ENCODE assay signal across 18 cellular contexts in genomic region chr18:2890606-2891005, GRCh38. TPM values are rescaled to one million over a fixed set of nuclear protein-coding genes. Genes with fewer than 3 reads are reported as not detected.
A peak's percentile ranks its signal among the peaks of the same experiment; 100 is the strongest.
DNase-seq lines count a peak whose midpoint lies in the region; ATAC-seq, FAIRE-seq and TF ChIP-seq lines count a peak whose summit lies in the region.
"Had no signal": no experiment of that assay in that cellular context is flagged by ENCODE, and none has a peak within 500 bp of the region (broad histone marks: within the 10 kb centered on the region; RNA-seq: fewer than 3 reads in every experiment).

No MANE protein-coding gene starts in this region.

- TF ChIP-seq POLR2A in H54 (IDR thresholded peaks at IDR 0.05; ENCODE audit: low read depth, low read length): no peak

- H3K4me1 ChIP-seq in parathyroid adenoma: peaks cover 65% of the 10 kb centered on the region
- H3K4me1 ChIP-seq: BLaER1 had no signal

- H3K4me3 Mint-ChIP-seq in activated CD4-positive, alpha-beta T cell treated with anti-CD3 and anti-CD28 coated beads, Interleukin-2, amount 10 ng/mL, durations not matched to agents 24 days and 14 days: peak overlapping the region; percentile 13
- no peak overlapping the region for H3K4me3 Mint-ChIP-seq in activated CD4-positive, alpha-beta T cell treated with anti-CD3 and anti-CD28 coated beads for 36 hours
- H3K4me3 Mint-ChIP-seq in activated naive CD8-positive, alpha-beta T cell: peak overlapping the region; percentile 61
- H3K4me3 Mint-ChIP-seq in activated naive CD8-positive, alpha-beta T cell treated with anti-CD3 and anti-CD28 coated beads, Interleukin-2, amount 50 U/mL, for 24 hours: no peak overlapping the region
- H3K4me3 Mint-ChIP-seq in central memory CD8-positive, alpha-beta T cell: peak overlapping the region; percentile 3
- H3K4me3 Mint-ChIP-seq: HFFc6 had no signal

- no peak for ATAC-seq in activated CD4-positive, alpha-beta T cell treated with anti-CD3 and anti-CD28 coated beads for 36 hours
- no peak for ATAC-seq in activated naive CD8-positive, alpha-beta T cell treated with anti-CD3 and anti-CD28 coated beads, Interleukin-2, amount 50 U/mL, for 24 hours
- ATAC-seq in central memory CD8-positive, alpha-beta T cell (replicated peaks; ENCODE audit: extremely low read depth, poor library complexity, severe bottlenecking): no peak

- no peak overlapping the region for H3K4me3 ChIP-seq in parathyroid adenoma (ENCODE audit: low read depth, low read length)
- H3K4me3 ChIP-seq: BLaER1 had no signal

- CTCF ChIA-PET in activated CD4-positive, alpha-beta T cell treated with anti-CD3 and anti-CD28 coated beads for 36 hours (lab: Charles Lee): interaction anchor here (0.6 to 1.2 kb wide), 3 partner anchors 78 to 334 kb away, joined by 3 to 5 read pairs (median 3); no protein-coding TSS in a partner anchor

- peak overlapping the region; percentile 18 for H3K27ac Mint-ChIP-seq in activated CD4-positive, alpha-beta T cell treated with anti-CD3 and anti-CD28 coated beads, Interleukin-2, amount 10 ng/mL, durations not matched to agents 24 days and 14 days
- H3K27ac Mint-ChIP-seq in activated CD4-positive, alpha-beta T cell treated with anti-CD3 and anti-CD28 coated beads for 36 hours: no peak overlapping the region
- peak overlapping the region; percentile 22 for H3K27ac Mint-ChIP-seq in activated naive CD8-positive, alpha-beta T cell
- H3K27ac Mint-ChIP-seq in activated naive CD8-positive, alpha-beta T cell treated with anti-CD3 and anti-CD28 coated beads, Interleukin-2, amount 50 U/mL, for 24 hours: no peak overlapping the region
- peak overlapping the region; percentile 22 for H3K27ac Mint-ChIP-seq in central memory CD8-positive, alpha-beta T cell (ENCODE audit: low read depth)
- H3K27ac Mint-ChIP-seq: HFFc6 had no signal

- no peaks in the 10 kb centered on the region for H3K9me3 ChIP-seq in parathyroid adenoma (ENCODE audit: control insufficient read depth, low read length)

- POLR2A ChIA-PET in activated CD4-positive, alpha-beta T cell treated with anti-CD3 and anti-CD28 coated beads for 36 hours (lab: Charles Lee): no interaction called here

- peaks cover 8% of the 10 kb centered on the region for H3K9me3 Mint-ChIP-seq in activated CD4-positive, alpha-beta T cell treated with anti-CD3 and anti-CD28 coated beads, Interleukin-2, amount 10 ng/mL, durations not matched to agents 24 days and 14 days
- peaks cover 21% of the 10 kb centered on the region for H3K9me3 Mint-ChIP-seq in activated CD4-positive, alpha-beta T cell treated with anti-CD3 and anti-CD28 coated beads for 36 hours (ENCODE audit: low read depth)
- H3K9me3 Mint-ChIP-seq in activated naive CD8-positive, alpha-beta T cell (ENCODE audit: low read depth): peaks cover 8% of the 10 kb centered on the region
- H3K9me3 Mint-ChIP-seq in activated naive CD8-positive, alpha-beta T cell treated with anti-CD3 and anti-CD28 coated beads, Interleukin-2, amount 50 U/mL, for 24 hours: peaks cover 26% of the 10 kb centered on the region
- H3K9me3 Mint-ChIP-seq in central memory CD8-positive, alpha-beta T cell: peaks cover 8% of the 10 kb centered on the region

- no peak overlapping the region for H3K4me2 ChIP-seq in parathyroid adenoma (ENCODE audit: low read length)
- H3K4me2 ChIP-seq: BLaER1 had no signal

- peak overlapping the region; percentile 87 for H3K27ac ChIP-seq in parathyroid adenoma
- H3K27ac ChIP-seq: BLaER1 had no signal

- intact Hi-C loops in activated CD4-positive, alpha-beta T cell treated with anti-CD3 and anti-CD28 coated beads, Interleukin-2, amount 10 ng/mL, durations not matched to agents 24 days and 14 days (cut with micrococcal nuclease): no loop called here
- intact Hi-C loops in activated CD4-positive, alpha-beta T cell treated with anti-CD3 and anti-CD28 coated beads for 36 hours (cut with DNase I, micrococcal nuclease): no loop called here

- no peak for FAIRE-seq in H54 (lab: Jason Lieb, UNC)
- FAIRE-seq: H1, RCC 7860 had no signal

- peaks cover 55% of the 10 kb centered on the region for H3K79me2 ChIP-seq in parathyroid adenoma

- H3K27me3 Mint-ChIP-seq in activated CD4-positive, alpha-beta T cell treated with anti-CD3 and anti-CD28 coated beads, Interleukin-2, amount 10 ng/mL, durations not matched to agents 24 days and 14 days: no peaks in the 10 kb centered on the region
- H3K27me3 Mint-ChIP-seq in activated CD4-positive, alpha-beta T cell treated with anti-CD3 and anti-CD28 coated beads for 36 hours: no peaks in the 10 kb centered on the region
- no peaks in the 10 kb centered on the region for H3K27me3 Mint-ChIP-seq in activated naive CD8-positive, alpha-beta T cell
- no peaks in the 10 kb centered on the region for H3K27me3 Mint-ChIP-seq in activated naive CD8-positive, alpha-beta T cell treated with anti-CD3 and anti-CD28 coated beads, Interleukin-2, amount 50 U/mL, for 24 hours
- no peaks in the 10 kb centered on the region for H3K27me3 Mint-ChIP-seq in central memory CD8-positive, alpha-beta T cell

- H3K36me3 Mint-ChIP-seq in activated CD4-positive, alpha-beta T cell treated with anti-CD3 and anti-CD28 coated beads, Interleukin-2, amount 10 ng/mL, durations not matched to agents 24 days and 14 days (ENCODE audit: low read depth): peaks cover 34% of the 10 kb centered on the region
- peaks cover 26% of the 10 kb centered on the region for H3K36me3 Mint-ChIP-seq in activated CD4-positive, alpha-beta T cell treated with anti-CD3 and anti-CD28 coated beads for 36 hours (ENCODE audit: low read depth)
- peaks cover 9% of the 10 kb centered on the region for H3K36me3 Mint-ChIP-seq in activated naive CD8-positive, alpha-beta T cell
- peaks cover 10% of the 10 kb centered on the region for H3K36me3 Mint-ChIP-seq in activated naive CD8-positive, alpha-beta T cell treated with anti-CD3 and anti-CD28 coated beads, Interleukin-2, amount 50 U/mL, for 24 hours (ENCODE audit: low read depth)
- H3K36me3 Mint-ChIP-seq in central memory CD8-positive, alpha-beta T cell (ENCODE audit: insufficient read depth): peaks cover 4% of the 10 kb centered on the region

- H3K9ac ChIP-seq in parathyroid adenoma: no peak overlapping the region
- H3K9ac ChIP-seq: BLaER1 had no signal

- TF ChIP-seq CTCF in parathyroid adenoma (IDR thresholded peaks at IDR 0.05): no peak

- peaks cover 2% of the 10 kb centered on the region for H3K36me3 ChIP-seq in parathyroid adenoma (ENCODE audit: control insufficient read depth, insufficient read depth, low read length)
- H3K36me3 ChIP-seq: BLaER1 had no signal

- no peaks in the 10 kb centered on the region for H3K27me3 ChIP-seq in parathyroid adenoma (ENCODE audit: control insufficient read depth, insufficient read depth, low read length)
- H3K27me3 ChIP-seq: BLaER1 had no signal

- peaks cover 31% of the 10 kb centered on the region for H3K4me1 Mint-ChIP-seq in activated CD4-positive, alpha-beta T cell treated with anti-CD3 and anti-CD28 coated beads, Interleukin-2, amount 10 ng/mL, durations not matched to agents 24 days and 14 days
- H3K4me1 Mint-ChIP-seq in activated CD4-positive, alpha-beta T cell treated with anti-CD3 and anti-CD28 coated beads for 36 hours: peaks cover 35% of the 10 kb centered on the region
- H3K4me1 Mint-ChIP-seq in activated naive CD8-positive, alpha-beta T cell (ENCODE audit: low read depth): peaks cover 43% of the 10 kb centered on the region
- peaks cover 27% of the 10 kb centered on the region for H3K4me1 Mint-ChIP-seq in activated naive CD8-positive, alpha-beta T cell treated with anti-CD3 and anti-CD28 coated beads, Interleukin-2, amount 50 U/mL, for 24 hours
- peaks cover 29% of the 10 kb centered on the region for H3K4me1 Mint-ChIP-seq in central memory CD8-positive, alpha-beta T cell

- DNase-seq in activated CD4-positive, alpha-beta T cell treated with anti-CD3 and anti-CD28 coated beads, Interleukin-2, amount 10 ng/mL, durations not matched to agents 24 days and 14 days: no peak
- no peak for DNase-seq in activated CD4-positive, alpha-beta T cell treated with anti-CD3 and anti-CD28 coated beads for 36 hours
- no peak for DNase-seq in activated naive CD8-positive, alpha-beta T cell treated with anti-CD3 and anti-CD28 coated beads, Interleukin-2, amount 50 U/mL, for 24 hours
- DNase-seq in central memory CD8-positive, alpha-beta T cell (ENCODE audit: low spot score in 2 of 2): no peak
- DNase-seq in UCSD-AML1 (lab: John Stamatoyannopoulos, UW; ENCODE audit: unreplicated experiment) (no peak), H54 (ENCODE audit: insufficient read length, low spot score) (no peak)
- DNase-seq: 8988T, EL, HFFc6, KBM-7, MV-4-11, NCI-H1930, NCI-H526 treated with DMSO at 0.1 percent for 48 hours had no signal

- H2AFZ ChIP-seq in parathyroid adenoma: no peak overlapping the region

RNA-seq across cellular contexts. Expression of gene EMILIN2, which starts 43.8 kb away (rescaled TPM):
- total RNA-seq in activated CD4-positive, alpha-beta T cell treated with anti-CD3 and anti-CD28 coated beads, Interleukin-2, amount 10 ng/mL, durations not matched to agents 24 days and 14 days: 32.4 and 35.5 TPM in 2 replicates
- 10 to 100 TPM; 12.0 to 15.7 TPM for total RNA-seq in activated CD4-positive, alpha-beta T cell treated with anti-CD3 and anti-CD28 coated beads for 36 hours

Comparison
In these comparisons a context has a peak if more than half of its experiments do, and no peak if none do; other contexts are left out.
1. H3K27ac Mint-ChIP-seq: peak in activated CD4-positive, alpha-beta T cell treated with anti-CD3 and anti-CD28 coated beads, Interleukin-2, amount 10 ng/mL, durations not matched to agents 24 days and 14 days (single experiment), activated naive CD8-positive, alpha-beta T cell (single experiment) and central memory CD8-positive, alpha-beta T cell (single experiment); none in activated CD4-positive, alpha-beta T cell treated with anti-CD3 and anti-CD28 coated beads for 36 hours (single experiment) and activated naive CD8-positive, alpha-beta T cell treated with anti-CD3 and anti-CD28 coated beads, Interleukin-2, amount 50 U/mL, for 24 hours (single experiment).
2. H3K4me3 Mint-ChIP-seq: peak in activated CD4-positive, alpha-beta T cell treated with anti-CD3 and anti-CD28 coated beads, Interleukin-2, amount 10 ng/mL, durations not matched to agents 24 days and 14 days (single experiment), activated naive CD8-positive, alpha-beta T cell (single experiment) and central memory CD8-positive, alpha-beta T cell (single experiment); none in activated CD4-positive, alpha-beta T cell treated with anti-CD3 and anti-CD28 coated beads for 36 hours (single experiment) and activated naive CD8-positive, alpha-beta T cell treated with anti-CD3 and anti-CD28 coated beads, Interleukin-2, amount 50 U/mL, for 24 hours (single experiment).